16 cellular contexts compared by ENCODE assay signal in the genomic region with DNA sequence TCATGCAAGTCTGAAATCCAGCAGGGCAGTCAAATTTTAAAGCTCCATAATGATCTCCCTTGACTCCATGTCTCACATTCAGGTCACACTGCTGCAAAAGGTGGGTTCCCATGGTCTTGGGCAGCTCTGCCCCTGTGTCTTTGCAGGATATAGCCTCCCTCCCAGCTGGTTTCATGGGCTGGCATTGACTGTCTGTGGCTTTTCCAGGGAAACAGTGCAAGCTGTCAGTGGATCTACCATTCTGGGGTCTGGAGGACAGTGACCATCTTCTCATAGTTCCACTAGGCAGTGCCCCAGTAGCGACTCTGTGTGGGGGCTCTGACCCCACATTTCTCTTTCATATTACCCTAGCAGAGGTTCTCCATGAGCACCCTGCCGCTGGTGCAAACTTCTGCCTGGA.
DNase-seq lines count a peak whose midpoint lies in the region; TF ChIP-seq lines count a peak whose summit lies in the region.
"Had no signal": no experiment of that assay in that cellular context is flagged by ENCODE, and none has a peak within 500 bp of the region (broad histone marks: within the 10 kb centered on the region; RNA-seq: fewer than 3 reads in every experiment).

No MANE protein-coding gene starts in this region.

- intact Hi-C loops in cardiac septum (cut with DNase I) (no loop called here), vagina (cut with DNase I) (no loop called here), testis (cut with DNase I; ENCODE audit: low total_unique reads) (no loop called here)

- no peak overlapping the region for H3K27ac ChIP-seq in right atrium auricular region
- H3K27ac ChIP-seq in coronary artery = no peak overlapping the region
- no peak overlapping the region for H3K27ac ChIP-seq in vagina
- H3K27ac ChIP-seq in testis = no peak overlapping the region
- H3K27ac ChIP-seq: GM23248, HL-60 had no signal

- H3K4me3 ChIP-seq in right atrium auricular region = no peak overlapping the region
- H3K4me3 ChIP-seq in coronary artery = no peak overlapping the region
- no peak overlapping the region for H3K4me3 ChIP-seq in vagina
- no peak overlapping the region for H3K4me3 ChIP-seq in testis
- H3K4me3 ChIP-seq: GM23248 had no signal

- WGBS in testis, 2 donors = 82 to 100% methylated on average over 1 to 2 of the region's 2 CpGs

- H3K27me3 Mint-ChIP-seq in osteocyte (ENCODE audit: unreplicated experiment) = no peaks in the 10 kb centered on the region

- no peak overlapping the region for H3K4me3 Mint-ChIP-seq in osteocyte (ENCODE audit: unreplicated experiment)
- H3K4me3 Mint-ChIP-seq: B cell; CD8-positive, alpha-beta T cell had no signal

- H3K27ac Mint-ChIP-seq in osteocyte (ENCODE audit: unreplicated experiment) = no peak overlapping the region
- H3K27ac Mint-ChIP-seq: B cell; CD8-positive, alpha-beta T cell had no signal

- no peaks in the 10 kb centered on the region for H3K36me3 Mint-ChIP-seq in osteocyte (ENCODE audit: unreplicated experiment)
- H3K36me3 Mint-ChIP-seq: CD8-positive, alpha-beta T cell had no signal

- H3K9me3 Mint-ChIP-seq in osteocyte (ENCODE audit: unreplicated experiment) = peaks cover 11% of the 10 kb centered on the region
- H3K9me3 Mint-ChIP-seq: CD8-positive, alpha-beta T cell had no signal

- no peaks in the 10 kb centered on the region for H3K27me3 ChIP-seq in right atrium auricular region
- H3K27me3 ChIP-seq in vagina = no peaks in the 10 kb centered on the region
- no peaks in the 10 kb centered on the region for H3K27me3 ChIP-seq in testis
- H3K27me3 ChIP-seq: BLaER1 treated with 17β-estradiol and CSF1 and Interleukin-3, amounts not matched to agents 10 nM and 100 nM had no signal

- peaks cover 0 to 6% of the 10 kb centered on the region in 2 donors for H3K9me3 ChIP-seq in right atrium auricular region
- H3K9me3 ChIP-seq in vagina = no peaks in the 10 kb centered on the region
- H3K9me3 ChIP-seq in testis = no peaks in the 10 kb centered on the region

- TF ChIP-seq CTCF in right atrium auricular region (IDR thresholded peaks at IDR 0.05) = no peak
- TF ChIP-seq CTCF in coronary artery (IDR thresholded peaks at IDR 0.05) = no peak
- no peak for TF ChIP-seq CTCF in osteocyte (IDR thresholded peaks at IDR 0.05)
- TF ChIP-seq CTCF in vagina (IDR thresholded peaks at IDR 0.05) = no peak
- no peak for TF ChIP-seq CTCF in testis (IDR thresholded peaks at IDR 0.05)

- no peak for TF ChIP-seq POLR2A in vagina (IDR thresholded peaks at IDR 0.05)
- no peak for TF ChIP-seq POLR2A in testis (IDR thresholded peaks at IDR 0.05)

- H3K4me1 Mint-ChIP-seq in osteocyte (ENCODE audit: unreplicated experiment) = peaks cover 46% of the 10 kb centered on the region

- H3K4me1 ChIP-seq in right atrium auricular region = no peaks in the 10 kb centered on the region
- no peaks in the 10 kb centered on the region for H3K4me1 ChIP-seq in vagina
- no peaks in the 10 kb centered on the region for H3K4me1 ChIP-seq in testis

- peak; percentile 50 for DNase-seq in right atrium auricular region (ENCODE audit: low spot score)
- DNase-seq in cardiac septum (ENCODE audit: low spot score) = no peak
- DNase-seq in coronary artery (ENCODE audit: low spot score) = peak; percentile 40
- peak; percentile 32 for DNase-seq in osteocyte (ENCODE audit: extremely low spot score, unreplicated experiment)
- peak; percentile 58 to 84 for DNase-seq in vagina (ENCODE audit: extremely low spot score in 2 of 2)
- DNase-seq in NCI-H526 treated with DMSO at 0.1 percent for 48 hours (lab: John Stamatoyannopoulos, UW) = no peak
- no peak for DNase-seq in testis
- DNase-seq in germinal center (ENCODE audit: low spot score) = no peak
- DNase-seq: Calu3, DMS79 treated with DMSO at 0.1 percent for 48 hours, GM23248, HCEC 1CT had no signal

- H3K36me3 ChIP-seq in right atrium auricular region = no peaks in the 10 kb centered on the region
- H3K36me3 ChIP-seq in vagina = no peaks in the 10 kb centered on the region
- no peaks in the 10 kb centered on the region for H3K36me3 ChIP-seq in testis (ENCODE audit: low read depth, missing control alignments)

Comparison
In these comparisons a context has a peak if more than half of its experiments do, and no peak if none do; other contexts are left out.
1. DNase-seq: peak in right atrium auricular region (single experiment), coronary artery (single experiment), osteocyte (single experiment) and vagina (2 of 2); none in cardiac septum (single experiment), NCI-H526 treated with DMSO at 0.1 percent for 48 hours (single experiment), testis (single experiment) and germinal center (single experiment).